Comparison of ENCODE assay signal across 26 cellular contexts in the genomic region with DNA sequence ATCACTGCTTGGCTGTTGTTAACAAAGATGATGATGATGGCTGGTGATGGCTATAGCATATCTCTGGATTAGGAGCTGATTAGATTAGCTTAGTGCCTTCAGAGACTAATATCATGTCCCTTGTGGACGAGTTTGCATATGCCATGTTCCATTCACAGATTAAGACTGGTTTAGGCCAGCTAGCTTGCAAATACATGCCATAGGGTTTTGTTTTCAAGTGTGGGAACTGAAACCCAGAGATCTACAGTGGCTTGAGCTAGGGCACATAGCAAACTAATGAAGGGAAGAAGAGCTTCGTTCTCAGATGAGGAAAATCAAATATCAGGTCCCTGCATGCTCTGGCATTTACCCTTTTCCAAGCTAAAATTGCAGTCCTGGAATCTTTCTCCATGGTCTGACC.
"Had no signal": no experiment of that assay in that cellular context is flagged by ENCODE, and none has a peak within 500 bp of the region (broad histone marks: within the 10 kb centered on the region; RNA-seq: fewer than 3 reads in every experiment).

No MANE protein-coding gene starts in this region.

- H3K27me3 ChIP-seq: esophagus muscularis mucosa, foreskin keratinocyte, gastrocnemius medialis had no signal

- H3K36me3 ChIP-seq: esophagus muscularis mucosa, gastrocnemius medialis, heart left ventricle had no signal

- H3K4me3 ChIP-seq: esophagus muscularis mucosa, gastrocnemius medialis, heart left ventricle had no signal

- ATAC-seq: activated CD4-positive, alpha-beta T cell treated with anti-CD3 and anti-CD28 coated beads for 36 hours; activated T-cell treated with anti-CD3 and anti-CD28 coated beads, Interleukin-2, amount 50 U/mL, for 4 hours; activated T-helper 17 cell treated with anti-CD3 and anti-CD28 coated beads, Interleukin-2, amount 50 U/mL, for 72 hours; effector memory CD8-positive, alpha-beta T cell; foreskin keratinocyte; gastrocnemius medialis; heart left ventricle had no signal

- H3K27ac ChIP-seq: esophagus muscularis mucosa, foreskin keratinocyte, gastrocnemius medialis, heart left ventricle had no signal

- H3K4me1 ChIP-seq: esophagus muscularis mucosa, foreskin keratinocyte, gastrocnemius medialis, heart left ventricle had no signal

- DNase-seq: activated CD4-positive, alpha-beta memory T cell treated with anti-CD3 and anti-CD28 coated beads, Interleukin-2, amount 10 ng/mL, durations not matched to agents 7 days and 5 days; activated CD4-positive, alpha-beta T cell treated with anti-CD3 and anti-CD28 coated beads for 36 hours; activated CD4-positive, alpha-beta T cell treated with anti-CD3 and anti-CD28 coated beads, Interleukin-2, amount 10 ng/mL, durations not matched to agents 7 days and 5 days; activated CD4-positive, alpha-beta T cell treated with anti-CD3 and anti-CD28 coated beads, Interleukin-2, amount 50 U/mL, for 4 hours; activated CD4-positive, CD25-positive, alpha-beta regulatory T cell; activated CD4-positive, CD25-positive, alpha-beta regulatory T cell treated with anti-CD3 and anti-CD28 coated beads, Interleukin-2, amount 50 U/mL, for 72 hours; activated effector memory CD4-positive, alpha-beta T cell treated with Interleukin-2 at 50 U/mL for 16 hours; activated gamma-delta T cell treated with Interleukin-2 at 50 U/mL for 16 hours; activated naive CD4-positive, alpha-beta T cell treated with anti-CD3 and anti-CD28 coated beads, Interleukin-2, amount 50 U/mL, for 16 hours; activated naive CD4-positive, alpha-beta T cell treated with Interleukin-2 at 50 U/mL for 16 hours; activated T-cell treated with anti-CD3 and anti-CD28 coated beads, Interleukin-2, amount 50 U/mL, for 4 hours; amniotic stem cell; anterior cingulate cortex; caudate nucleus; cortex of kidney; dermis blood vessel endothelial cell; effector CD4-positive, alpha-beta T cell; effector memory CD8-positive, alpha-beta T cell; erythroblast; foreskin keratinocyte; gastrocnemius medialis; glutamatergic neuron; heart left ventricle; T-helper 2 cell had no signal
